In the genomic region with DNA sequence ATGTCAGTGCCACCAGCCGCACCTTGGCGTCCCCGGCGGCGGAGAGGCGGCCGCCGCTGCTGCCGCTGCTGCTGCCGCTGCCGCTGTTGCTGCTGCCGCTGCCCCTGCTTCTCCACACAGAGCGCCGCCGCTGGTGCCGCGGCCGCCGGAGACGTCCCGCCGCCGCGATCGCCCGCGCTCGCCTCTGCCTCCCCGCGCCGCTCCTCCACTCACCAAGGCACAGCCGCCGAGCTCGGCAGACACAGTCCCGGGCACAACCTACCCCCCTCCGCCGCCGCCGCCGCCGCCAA, we compare ENCODE assay signal across 8 cellular contexts. TPM values are rescaled to one million over a fixed set of nuclear protein-coding genes. Genes with fewer than 3 reads are reported as not detected.
A peak's percentile ranks its signal among the peaks of the same experiment; 100 is the strongest.
DNase-seq lines count a peak whose midpoint lies in the region; ATAC-seq and TF ChIP-seq lines count a peak whose summit lies in the region.

A gene (minus strand): TSS at position 260 of the 290 bp plus-strand sequence.

- CTCF ChIA-PET in MCF 10A (lab: Yijun Ruan, JAX): interaction anchor here (0.6 to 1.1 kb wide), 6 partner anchors 27 to 1269 kb away, joined by 3 to 5 read pairs (median 4); no protein-coding TSS in a partner anchor

- POLR2A ChIA-PET in MCF 10A (lab: Yijun Ruan, JAX): interaction anchor here (0.6 to 5.8 kb wide), 51 partner anchors 9 to 1672 kb away, joined by 3 to 49 read pairs (median 5); no protein-coding TSS in a partner anchor

- H3K27ac Mint-ChIP-seq in MCF 10A (ENCODE audit: low read depth, unreplicated experiment): peak within 1 kb of the TSS; percentile 96

- TF ChIP-seq CTCF in 22Rv1 (IDR thresholded peaks at IDR 0.05): no peak
- no peak for TF ChIP-seq CTCF in MCF 10A (IDR thresholded peaks at IDR 0.05; ENCODE audit: unreplicated experiment)
- TF ChIP-seq CTCF in right lobe of liver (IDR thresholded peaks at IDR 0.05): no peak
- peak in 2 of 6 experiments; percentile 10 to 15 for TF ChIP-seq CTCF in thyroid gland (IDR thresholded peaks at IDR 0.05)

- H3K36me3 ChIP-seq in right lobe of liver (no peaks in the 10 kb centered on the region), thyroid gland (no peaks in the 10 kb centered on the region)

- H3K4me1 ChIP-seq in right lobe of liver (no peaks in the 10 kb centered on the region), thyroid gland (peaks cover 4 to 21% of the 10 kb centered on the region in 2 donors)

- TF ChIP-seq POLR2A in right lobe of liver (IDR thresholded peaks at IDR 0.05) (peak; percentile 78), thyroid gland (IDR thresholded peaks at IDR 0.05) (peak; percentile 54 to 69)

- peak within 1 kb of the TSS; percentile 98 for H3K27ac ChIP-seq in 22Rv1
- H3K27ac ChIP-seq in right lobe of liver: peak within 1 kb of the TSS; percentile 86 to 95 (median 93)
- H3K27ac ChIP-seq in thyroid gland: peak within 1 kb of the TSS; percentile 84 to 98 (median 96)

- H3K4me3 Mint-ChIP-seq in MCF 10A (ENCODE audit: unreplicated experiment): peak within 1 kb of the TSS; percentile 90

- no peaks in the 10 kb centered on the region for H3K27me3 Mint-ChIP-seq in MCF 10A (ENCODE audit: insufficient read depth, unreplicated experiment)

- H3K27me3 ChIP-seq in right lobe of liver (no peaks in the 10 kb centered on the region), thyroid gland (no peaks in the 10 kb centered on the region)

- H3K9me3 ChIP-seq in right lobe of liver (no peaks in the 10 kb centered on the region), thyroid gland (no peaks in the 10 kb centered on the region)

- in situ Hi-C loops in G401 (cut with HindIII; ENCODE audit: low sequenced_read_pairs): no loop called here

- BruUV-seq in MCF 10A (replicated peaks; lab: Mats Ljungman, UMichigan): no TSS peak

- intact Hi-C loops in MCF 10A (cut with micrococcal nuclease) (loop anchor here (1.0 to 10.0 kb wide), 11 partner anchors 115 to 1252 kb away; no protein-coding TSS in a partner anchor), right lobe of liver (cut with DNase I) (no loop called here), thyroid gland (cut with DNase I) (loop anchor here (10.0 kb wide), 1 partner anchor 152 kb away; no protein-coding TSS in a partner anchor)

- DNase-seq in MCF 10A (ENCODE audit: unreplicated experiment): no peak
- no peak for DNase-seq in right lobe of liver
- no peak for DNase-seq in thyroid gland
- DNase-seq in G401 (ENCODE audit: low spot score): no peak
- no peak for DNase-seq in NCI-H187 (lab: John Stamatoyannopoulos, UW)

- H3K4me3 ChIP-seq in right lobe of liver (peak within 1 kb of the TSS; percentile 70 to 87 (median 86)), thyroid gland (replicated peaks in 1 of 3) (peak within 1 kb of the TSS; percentile 45 to 88 (median 58))

- WGBS in right lobe of liver (ENCODE audit: insufficient coverage, low coverage, low lambda C conversion rate, missing lambda C conversion rate): no CpG with 5 or more reads among the region's 41 CpGs
- 1% methylated on average over 27 of the region's 41 CpGs; no CpG with 5 or more reads in 1 of the 2 donors for WGBS in thyroid gland, 2 donors

- peak; percentile 19 for ATAC-seq in GM19023 (IDR thresholded peaks at IDR 0.05; ENCODE audit: unreplicated experiment)
- ATAC-seq in HG03565 (IDR thresholded peaks at IDR 0.05; ENCODE audit: unreplicated experiment): peak; percentile 12
- ATAC-seq in right lobe of liver: peak in 2 of 4 donors; percentile 0 to 21

- H3K9me3 Mint-ChIP-seq in MCF 10A (ENCODE audit: unreplicated experiment): no peaks in the 10 kb centered on the region

- H3K36me3 Mint-ChIP-seq in MCF 10A (ENCODE audit: insufficient read depth, unreplicated experiment): no peaks in the 10 kb centered on the region

- H3K4me1 Mint-ChIP-seq in MCF 10A (ENCODE audit: insufficient read depth, unreplicated experiment): peaks cover 37% of the 10 kb centered on the region

RNA-seq across cellular contexts. Expression of the gene that starts here (rescaled TPM):
- total RNA-seq in MCF 10A (2022) (53.7 and 73.0 TPM in 2 replicates), right lobe of liver (10 to 100 TPM; 12.1 to 14.5 (median 13.1) TPM), thyroid gland (10 to 100 TPM; 31.6 to 45.8 (median 34.4) TPM)
- total RNA-seq in G401 (2014; rRNA removed; shearing (Covaris generic)): 0.06 and 0.75 TPM in 2 replicates

Comparison
In these comparisons a context has a peak if more than half of its experiments do, and no peak if none do; other contexts are left out.
1. intact Hi-C loops: an anchor here in MCF 10A (1.0 to 10.0 kb wide) and thyroid gland (10.0 kb wide); none called in right lobe of liver.